22 cellular contexts compared by ENCODE assay signal in the genomic region with DNA sequence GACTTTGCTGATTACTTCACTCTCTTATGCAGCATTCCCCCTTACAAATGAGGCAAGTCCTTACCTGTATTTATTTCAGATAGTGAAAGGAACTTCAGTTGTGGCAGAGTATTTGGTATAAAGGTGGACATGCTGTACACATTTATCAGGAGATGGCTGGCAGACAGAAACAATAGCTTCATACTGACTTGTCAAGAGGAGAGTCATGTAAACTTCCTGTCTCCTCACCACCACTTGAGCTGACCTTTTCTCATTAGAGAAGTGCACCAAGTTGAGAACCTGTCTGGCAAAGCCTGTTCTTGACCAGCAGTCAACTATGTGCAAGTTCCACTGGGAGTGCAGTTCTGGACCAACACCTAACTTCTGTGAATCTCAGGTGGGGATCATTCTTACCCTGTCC.
"Had no signal": no experiment of that assay in that cellular context is flagged by ENCODE, and none has a peak within 500 bp of the region (broad histone marks: within the 10 kb centered on the region; RNA-seq: fewer than 3 reads in every experiment).

No MANE protein-coding gene starts in this region.

- H3K27me3 Mint-ChIP-seq: naive B cell; stimulated activated memory B cell treated with anti-CD40 and anti-IgM and Interleukin-4, amounts not matched to agents 10 μg/mL and 1 μg/mL and 100 μg/mL, for 72 hours; stimulated activated naive CD8-positive, alpha-beta T cell treated with anti-CD3 and anti-CD28 coated beads, Interleukin-15, Interleukin-2, amounts not matched to agents 100 ng/mL and 50 ng/mL, for 24 hours had no signal

- DNase-seq: dorsolateral prefrontal cortex; effector CD8-positive, alpha-beta T cell; esophagus squamous epithelium; foreskin fibroblast; immature natural killer cell; left colon; left ventricle myocardium superior; mesendoderm; naive B cell; nephron progenitor cell; psoas muscle; retina; spleen; stimulated activated CD4-positive, alpha-beta T cell treated with anti-CD3 and anti-CD28 coated beads, Interleukin-15, amount 100 ng/mL, for 24 hours; stimulated activated CD4-positive, alpha-beta T cell treated with anti-CD3 and anti-CD28 coated beads, Interleukin-1b, Interleukin-23, amount 100 ng/mL, for 48 hours; stimulated activated CD4-positive, alpha-beta T cell treated with anti-CD3 and anti-CD28 coated beads, Interleukin-4, amount 100 ng/mL, for 24 hours had no signal

- H3K4me1 ChIP-seq: esophagus squamous epithelium, psoas muscle, spleen, tibial nerve had no signal

- H3K4me3 Mint-ChIP-seq: immature natural killer cell; naive B cell; nephron progenitor cell; stimulated activated memory B cell treated with anti-CD40 and anti-IgM and Interleukin-4, amounts not matched to agents 10 μg/mL and 1 μg/mL and 100 μg/mL, for 72 hours; stimulated activated naive CD8-positive, alpha-beta T cell treated with anti-CD3 and anti-CD28 coated beads, Interleukin-15, Interleukin-2, amounts not matched to agents 100 ng/mL and 50 ng/mL, for 24 hours had no signal

- ATAC-seq: left colon; left ventricle myocardium superior; psoas muscle; sciatic nerve; stimulated activated memory B cell treated with anti-CD40 and anti-IgM and Interleukin-4, amounts not matched to agents 10 μg/mL and 1 μg/mL and 100 μg/mL, for 72 hours had no signal

- H3K27me3 ChIP-seq: dorsolateral prefrontal cortex, esophagus squamous epithelium, spleen, tibial nerve had no signal

- H3K27ac Mint-ChIP-seq: immature natural killer cell; naive B cell; nephron progenitor cell; stimulated activated memory B cell treated with anti-CD40 and anti-IgM and Interleukin-4, amounts not matched to agents 10 μg/mL and 1 μg/mL and 100 μg/mL, for 72 hours; stimulated activated naive CD8-positive, alpha-beta T cell treated with anti-CD3 and anti-CD28 coated beads, Interleukin-15, Interleukin-2, amounts not matched to agents 100 ng/mL and 50 ng/mL, for 24 hours had no signal

- H3K4me1 Mint-ChIP-seq: immature natural killer cell; naive B cell; nephron progenitor cell; stimulated activated memory B cell treated with anti-CD40 and anti-IgM and Interleukin-4, amounts not matched to agents 10 μg/mL and 1 μg/mL and 100 μg/mL, for 72 hours had no signal

- H3K27ac ChIP-seq: coronary artery, dorsolateral prefrontal cortex, esophagus squamous epithelium, psoas muscle, spleen, tibial nerve had no signal

- H3K4me3 ChIP-seq: coronary artery, dorsolateral prefrontal cortex, esophagus squamous epithelium, lung, psoas muscle, spleen, tibial nerve had no signal
